In the genomic region with DNA sequence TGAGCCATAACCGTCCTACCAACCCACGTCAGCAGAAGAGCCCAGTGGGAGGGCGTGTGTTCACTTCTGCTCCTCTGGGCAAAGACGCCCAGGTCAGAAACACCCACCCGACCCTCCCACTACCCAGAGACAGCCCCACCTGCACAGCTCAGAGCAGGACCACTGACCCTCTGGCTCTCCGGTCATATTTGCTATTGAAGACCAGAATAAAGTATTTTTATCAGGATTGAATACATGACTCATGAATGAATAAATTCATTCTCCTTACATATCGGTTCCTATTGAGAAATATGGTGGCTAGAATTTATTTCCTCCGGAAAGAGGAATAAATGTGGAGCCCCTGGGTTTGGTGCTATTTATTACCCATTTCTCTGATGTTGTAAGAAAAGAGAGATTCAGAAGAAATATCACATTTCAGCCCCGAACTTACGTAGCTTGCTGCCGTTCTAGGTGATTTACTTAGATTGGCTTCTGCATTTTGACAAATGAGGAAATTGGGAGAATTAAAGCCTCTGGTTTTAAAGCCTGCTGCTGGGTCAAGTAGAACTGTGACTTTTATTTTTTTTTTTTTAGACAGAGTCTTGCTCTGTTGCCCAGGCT, we compare ENCODE assay signal across 8 cellular contexts. TPM values are rescaled to one million over a fixed set of nuclear protein-coding genes. Genes with fewer than 3 reads are reported as not detected.
A peak's percentile ranks its signal among the peaks of the same experiment; 100 is the strongest.
DNase-seq lines count a peak whose midpoint lies in the region; ATAC-seq and TF ChIP-seq lines count a peak whose summit lies in the region.

No MANE protein-coding gene starts in this region.

- DNase-seq in Right ventricle myocardium superior: no peak
- DNase-seq in right cardiac atrium: no peak
- no peak for DNase-seq in RWPE1 (ENCODE audit: low spot score)
- DNase-seq in left ventricle myocardium inferior: no peak
- DNase-seq in upper lobe of right lung: no peak
- DNase-seq in D341Med (ENCODE audit: low spot score): no peak
- DNase-seq in stimulated activated CD4-positive, alpha-beta T cell treated with anti-CD3 and anti-CD28 coated beads, Interleukin-4, amount 100 ng/mL, for 24 hours: no peak

- H3K27me3 ChIP-seq in right cardiac atrium (ENCODE audit: control insufficient read depth, insufficient read depth): no peaks in the 10 kb centered on the region
- H3K27me3 ChIP-seq in left ventricle myocardium inferior (ENCODE audit: low read depth): peaks cover 6% of the 10 kb centered on the region
- no peaks in the 10 kb centered on the region for H3K27me3 ChIP-seq in upper lobe of right lung

- peak; percentile 10 for ATAC-seq in Right ventricle myocardium superior (ENCODE audit: poor library complexity)
- no peak for ATAC-seq in right cardiac atrium
- no peak for ATAC-seq in upper lobe of right lung
- no peak for ATAC-seq in GM18520 (IDR thresholded peaks at IDR 0.05; ENCODE audit: unreplicated experiment)

- H3K4me1 ChIP-seq in right cardiac atrium (ENCODE audit: control insufficient read depth, insufficient read depth, low read length) (peaks cover 6% of the 10 kb centered on the region), left ventricle myocardium inferior (peaks cover 13% of the 10 kb centered on the region), upper lobe of right lung (peaks cover 13% of the 10 kb centered on the region)

- TF ChIP-seq CTCF in RWPE1 (conservative IDR thresholded peaks at IDR 0.05; ENCODE audit: low read depth) (peak; percentile 59; the same call in 1 of the 2 replicates), left ventricle myocardium inferior (IDR thresholded peaks at IDR 0.05; ENCODE audit: borderline replicate concordance) (peak; percentile 30), upper lobe of right lung (IDR thresholded peaks at IDR 0.05) (no peak)

- CTCF ChIA-PET in RWPE1 (lab: Yijun Ruan, JAX): interaction anchor here (0.6 to 1.0 kb wide), 6 partner anchors 13 to 542 kb away, joined by 3 to 4 read pairs (median 4); a partner anchor contains a TSS

- POLR2A ChIA-PET in RWPE1 (lab: Yijun Ruan, JAX; ENCODE audit: low non-redundant PET): no interaction called here

- H3K36me3 ChIP-seq in left ventricle myocardium inferior (no peaks in the 10 kb centered on the region), upper lobe of right lung (no peaks in the 10 kb centered on the region)

- H3K27ac ChIP-seq in right cardiac atrium (ENCODE audit: low read length): no peak overlapping the region
- no peak overlapping the region for H3K27ac ChIP-seq in RWPE1
- H3K27ac ChIP-seq in left ventricle myocardium inferior (replicated peaks): no peak overlapping the region
- H3K27ac ChIP-seq in upper lobe of right lung: no peak overlapping the region

- intact Hi-C loops in Right ventricle myocardium superior (cut with DNase I): loop anchor here (10.0 kb wide), 1 partner anchor 511 kb away; a partner anchor contains a TSS
- intact Hi-C loops in right cardiac atrium (cut with DNase I): loop anchor here in 2 of 4 donors (5.0 to 10.0 kb wide), 2 partner anchors 34 to 511 kb away; a partner anchor contains a TSS
- intact Hi-C loops in left ventricle myocardium inferior (cut with micrococcal nuclease): no loop called here
- intact Hi-C loops in upper lobe of right lung (cut with DNase I): no loop called here

- H3K4me3 ChIP-seq in right cardiac atrium (ENCODE audit: low read length): no peak overlapping the region
- H3K4me3 ChIP-seq in left ventricle myocardium inferior: peak overlapping the region; percentile 61
- H3K4me3 ChIP-seq in upper lobe of right lung: peak overlapping the region; percentile 39

- no peaks in the 10 kb centered on the region for H3K9me3 ChIP-seq in right cardiac atrium (ENCODE audit: control insufficient read depth, low read length)
- H3K9me3 ChIP-seq in left ventricle myocardium inferior (replicated peaks): peaks cover 16% of the 10 kb centered on the region
- H3K9me3 ChIP-seq in upper lobe of right lung: no peaks in the 10 kb centered on the region

- WGBS in right cardiac atrium: 32% methylated on average over 11 of the region's 11 CpGs

RNA-seq across cellular contexts. Expression of a gene that starts 36.4 kb away (rescaled TPM):
- total RNA-seq in Right ventricle myocardium superior: 1.7 TPM
- total RNA-seq in right cardiac atrium: 1 to 10 TPM; 1.1 to 4.0 (median 2.7) TPM
- 1.1 TPM for polyA plus RNA-seq in right cardiac atrium
- 1.6 TPM for total RNA-seq in left ventricle myocardium inferior
- total RNA-seq in upper lobe of right lung: 20.1 TPM

RNA-seq across cellular contexts. Expression of a gene that starts 57.3 kb away (rescaled TPM):
- total RNA-seq in Right ventricle myocardium superior (0.35 TPM), right cardiac atrium (1 to 10 TPM in 1 of 4 donors, under 1 TPM in 3; 0.32 to 1.1 (median 0.67) TPM), left ventricle myocardium inferior (0.25 TPM), upper lobe of right lung (12.7 TPM)
- polyA plus RNA-seq in right cardiac atrium: 0.68 TPM
